Comparison of ENCODE assay signal across 15 cellular contexts in genomic region chr5:31587546-31587945, GRCh38.
"Had no signal": no experiment of that assay in that cellular context is flagged by ENCODE, and none has a peak within 500 bp of the region (broad histone marks: within the 10 kb centered on the region; RNA-seq: fewer than 3 reads in every experiment).

No MANE protein-coding gene starts in this region.

- H3K27ac ChIP-seq: foreskin keratinocyte, sigmoid colon, skin epidermis, suprapubic skin, thyroid gland had no signal

- ATAC-seq: effector memory CD8-positive, alpha-beta T cell; foreskin keratinocyte; stimulated activated naive CD8-positive, alpha-beta T cell treated with anti-CD3 and anti-CD28 coated beads, Interleukin-15, Interleukin-2, amounts not matched to agents 100 U/mL and 50 U/mL, for 24 hours had no signal

- H3K4me3 Mint-ChIP-seq: dendritic cell treated with granulocyte-macrophage colony-stimulating factor and Interleukin-4, amounts not matched to agents 40 ng/mL and 50 ng/mL, for 4 days; effector memory CD8-positive, alpha-beta T cell; naive B cell; nephron; type B pancreatic cell had no signal

- H3K4me1 ChIP-seq: foreskin keratinocyte, sigmoid colon, suprapubic skin, thyroid gland had no signal

- H3K36me3 ChIP-seq: sigmoid colon, suprapubic skin, thyroid gland had no signal

- H3K9me3 ChIP-seq: sigmoid colon, suprapubic skin, thyroid gland had no signal

- DNase-seq: effector memory CD8-positive, alpha-beta T cell; foreskin keratinocyte; kidney glomerular epithelial cell; mesendoderm; naive B cell; sigmoid colon; stimulated activated CD4-positive, alpha-beta T cell treated with anti-CD3 and anti-CD28 coated beads, Interleukin-2, amount 100 ng/mL, for 24 hours; stimulated activated CD4-positive, alpha-beta T cell treated with anti-CD3 and anti-CD28 coated beads, Interleukin-4, amount 100 ng/mL, for 4 hours; stimulated activated naive CD8-positive, alpha-beta T cell treated with anti-CD3 and anti-CD28 coated beads, Interleukin-15, Interleukin-2, amounts not matched to agents 100 U/mL and 50 U/mL, for 24 hours; thyroid gland had no signal

- H3K9me3 Mint-ChIP-seq: effector memory CD8-positive, alpha-beta T cell had no signal

- H3K27me3 ChIP-seq: foreskin keratinocyte, sigmoid colon, thyroid gland had no signal

- H3K27me3 Mint-ChIP-seq: dendritic cell treated with granulocyte-macrophage colony-stimulating factor and Interleukin-4, amounts not matched to agents 40 ng/mL and 50 ng/mL, for 4 days had no signal

- H3K4me3 ChIP-seq: sigmoid colon, skin epidermis, suprapubic skin, thyroid gland had no signal

- H3K36me3 Mint-ChIP-seq: naive B cell, type B pancreatic cell had no signal

- H3K4me1 Mint-ChIP-seq: naive B cell, nephron had no signal

- H3K27ac Mint-ChIP-seq: dendritic cell treated with granulocyte-macrophage colony-stimulating factor and Interleukin-4, amounts not matched to agents 40 ng/mL and 50 ng/mL, for 4 days; effector memory CD8-positive, alpha-beta T cell; naive B cell; nephron; type B pancreatic cell had no signal
